8 cellular contexts compared by ENCODE assay signal in the genomic region with DNA sequence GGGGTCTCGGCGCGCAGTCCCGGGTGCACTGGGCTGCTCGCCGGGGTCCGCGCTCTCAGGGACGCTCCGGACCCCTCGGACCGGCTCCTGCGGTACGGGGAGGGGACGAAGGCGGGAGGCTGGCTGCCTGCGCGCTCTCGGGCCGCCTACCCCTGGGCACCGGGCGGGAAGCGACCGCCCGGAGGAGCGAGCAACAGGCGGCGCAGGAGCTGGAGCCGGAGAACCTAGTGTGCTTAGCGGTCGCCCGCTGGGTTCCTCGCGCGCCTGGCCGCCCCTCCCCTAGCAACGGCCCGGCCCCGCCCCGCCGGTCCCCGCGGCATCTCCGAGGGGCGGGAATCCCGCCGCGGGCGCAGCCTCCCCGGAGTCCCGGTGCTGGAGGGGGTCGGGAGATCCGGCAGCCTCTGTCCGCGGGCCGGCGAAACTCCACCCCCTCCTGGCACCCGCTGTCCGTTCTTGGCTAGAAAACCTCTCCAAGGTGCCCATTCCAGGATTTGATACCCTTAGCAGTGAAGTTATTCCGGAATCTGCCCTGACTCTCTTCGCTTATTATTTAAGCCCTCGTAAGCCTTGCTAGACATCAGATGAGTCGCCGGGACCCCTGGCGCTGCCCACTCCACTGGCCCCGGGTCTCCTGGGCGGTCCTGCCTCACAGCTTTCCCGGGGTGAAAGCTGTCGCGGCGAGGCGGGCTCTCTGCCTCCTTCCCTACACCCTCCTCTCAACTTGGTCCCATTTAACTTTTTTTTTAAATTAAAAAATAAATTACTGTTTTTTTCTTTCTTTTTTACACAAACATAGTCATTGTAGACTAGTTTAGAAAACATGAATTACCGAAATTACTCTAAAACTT. TPM values are rescaled to one million over a fixed set of nuclear protein-coding genes. Genes with fewer than 3 reads are reported as not detected.
DNase-seq lines count a peak whose midpoint lies in the region; ATAC-seq and TF ChIP-seq lines count a peak whose summit lies in the region.

A gene (minus strand): TSS at position 231 of the 848 bp plus-strand sequence. CDS start 246 bp downstream, outside the sequence.

- H3K27ac ChIP-seq in gastroesophageal sphincter (no peak within 1 kb of the TSS), osteoblast (ENCODE audit: low read depth, low read length) (no peak within 1 kb of the TSS)

- TF ChIP-seq POLR2A in gastroesophageal sphincter (IDR thresholded peaks at IDR 0.05), result no peak

- 6 to 10% methylated on average over 11 of the region's 73 CpGs for WGBS in gastroesophageal sphincter (ENCODE audit: low coverage in 1 of 2), 2 donors

- H3K27me3 ChIP-seq in gastroesophageal sphincter, result peaks cover 68% of the 10 kb centered on the region
- H3K27me3 ChIP-seq in osteoblast (ENCODE audit: insufficient read depth, low read length), result peaks cover 51% of the 10 kb centered on the region

- in situ Hi-C loops in G401 (cut with HindIII; ENCODE audit: low sequenced_read_pairs), result no loop called here

- H3K36me3 ChIP-seq in gastroesophageal sphincter (no peaks in the 10 kb centered on the region), osteoblast (ENCODE audit: insufficient read depth, low read length) (no peaks in the 10 kb centered on the region)

- peak within 1 kb of the TSS; percentile 69 for H3K4me2 ChIP-seq in osteoblast (ENCODE audit: insufficient read depth, low read length)

- H3K9me3 ChIP-seq in gastroesophageal sphincter (no peaks in the 10 kb centered on the region), osteoblast (ENCODE audit: low read depth, low read length) (no peaks in the 10 kb centered on the region)

- TF ChIP-seq CTCF in gastroesophageal sphincter (IDR thresholded peaks at IDR 0.05) (no peak), osteoblast (IDR thresholded peaks at IDR 0.05; ENCODE audit: extremely low read depth, low read depth, low read length) (no peak)

- peak; percentile 47 for DNase-seq in G401 (ENCODE audit: low spot score)
- DNase-seq in NCI-H2196 (lab: John Stamatoyannopoulos, UW; ENCODE audit: unreplicated experiment), result peak; percentile 57
- DNase-seq in activated T-cell treated with anti-CD3 and anti-CD28 coated beads for 24 hours (ENCODE audit: low read depth), result peak; percentile 18
- DNase-seq in osteoblast (ENCODE audit: insufficient read length, low spot score, missing footprints), result peak; percentile 88

- H3K79me2 ChIP-seq in osteoblast (ENCODE audit: insufficient read depth, low read length), result no peaks in the 10 kb centered on the region

- no peak within 1 kb of the TSS for H2AFZ ChIP-seq in osteoblast (ENCODE audit: low read length)

- peak; percentile 51 for ATAC-seq in gastroesophageal sphincter
- no peak for ATAC-seq in GM18502 (IDR thresholded peaks at IDR 0.05; ENCODE audit: poor library complexity, unreplicated experiment)
- ATAC-seq in GM18520 (IDR thresholded peaks at IDR 0.05; ENCODE audit: unreplicated experiment), result no peak
- ATAC-seq in HG02840 (IDR thresholded peaks at IDR 0.05; ENCODE audit: low FRiP score, unreplicated experiment), result no peak

- H3K4me3 ChIP-seq in gastroesophageal sphincter, result peak within 1 kb of the TSS; percentile 28 to 66
- H3K4me3 ChIP-seq in osteoblast (ENCODE audit: insufficient read depth, low read length), result peak within 1 kb of the TSS; percentile 58

- H4K20me1 ChIP-seq in osteoblast (ENCODE audit: insufficient read depth, low read length), result no peaks in the 10 kb centered on the region

- no peak for TF ChIP-seq EP300 in gastroesophageal sphincter (IDR thresholded peaks at IDR 0.05)

- peaks cover 0 to 23% (median 16%) of the 10 kb centered on the region in 3 donors for H3K4me1 ChIP-seq in gastroesophageal sphincter
- H3K4me1 ChIP-seq in osteoblast (ENCODE audit: insufficient read depth, low read length), result peaks cover 4% of the 10 kb centered on the region

RNA-seq across cellular contexts. Expression of the gene that starts here (rescaled TPM):
- total RNA-seq in G401 (2014; rRNA removed; shearing (Covaris generic)), result 2.4 and 3.9 TPM in 2 replicates
- 1 to 10 TPM in 2 of 4 donors, not detected in 2; 1.1 to 1.8 TPM for total RNA-seq in gastroesophageal sphincter
- total RNA-seq in osteoblast, result not detected in 2 replicates

Comparison
In these comparisons a context has a peak if more than half of its experiments do, and no peak if none do; other contexts are left out.
1. Peak in DNase-seq, H3K4me3 ChIP-seq and H3K4me2 ChIP-seq in osteoblast; RNA of the gene not detected or under 1 TPM.
2. DNase-seq: peak in every context shown above with its lines; median percentile 88 in osteoblast; 57 in NCI-H2196; 47 in G401; 18 in activated T-cell treated with anti-CD3 and anti-CD28 coated beads for 24 hours.